Comparison of ENCODE assay signal across 8 cellular contexts in the genomic region with DNA sequence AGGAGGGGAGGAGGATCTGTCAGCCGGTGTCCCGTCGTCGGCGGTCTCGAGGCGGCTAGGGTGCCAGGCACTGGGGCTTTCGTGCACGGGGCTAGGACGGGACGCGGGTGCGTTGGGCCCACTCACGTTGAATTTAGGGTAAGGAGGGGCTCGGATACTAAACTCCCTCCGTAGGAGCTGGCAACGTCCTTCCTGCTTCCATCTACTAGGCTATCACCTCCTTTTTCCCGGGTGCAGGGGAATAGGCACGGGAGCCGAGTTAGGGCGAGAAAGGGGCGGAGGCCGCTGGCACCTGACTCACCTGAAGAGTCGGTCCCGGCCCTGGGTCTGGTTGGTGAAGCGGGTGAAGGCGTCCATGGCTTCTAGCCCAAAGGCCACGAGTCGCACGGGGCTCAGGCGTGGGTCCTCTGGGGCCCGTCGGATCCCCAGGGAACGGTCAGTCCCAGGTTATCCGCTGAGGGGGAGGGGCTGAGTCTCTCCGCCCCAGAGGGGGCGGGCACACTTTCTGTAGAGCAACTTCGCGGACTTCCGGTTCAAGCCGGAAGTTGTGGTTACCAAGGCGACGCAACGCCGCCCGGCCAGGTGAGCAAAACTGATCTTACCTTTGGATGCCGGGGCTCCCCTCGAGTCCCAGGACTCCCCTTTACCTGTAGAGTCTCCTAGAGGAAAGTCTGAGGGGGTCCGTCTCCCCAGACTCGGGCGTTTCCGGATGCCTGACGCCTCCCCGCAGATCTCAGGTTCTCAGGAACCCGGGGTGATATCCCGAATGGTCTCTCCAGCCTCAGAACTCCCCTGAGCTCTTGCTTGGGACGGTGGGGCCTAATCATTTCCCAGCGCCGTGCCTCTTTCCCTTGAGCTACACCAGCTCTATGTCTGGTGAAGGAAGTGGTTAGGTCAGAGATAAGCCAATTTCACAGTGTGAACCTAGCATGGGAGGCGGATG. TPM values are rescaled to one million over a fixed set of nuclear protein-coding genes. Genes with fewer than 3 reads are reported as not detected.
A peak's percentile ranks its signal among the peaks of the same experiment; 100 is the strongest.
DNase-seq lines count a peak whose midpoint lies in the region; ATAC-seq and TF ChIP-seq lines count a peak whose summit lies in the region.

A gene with protein sequence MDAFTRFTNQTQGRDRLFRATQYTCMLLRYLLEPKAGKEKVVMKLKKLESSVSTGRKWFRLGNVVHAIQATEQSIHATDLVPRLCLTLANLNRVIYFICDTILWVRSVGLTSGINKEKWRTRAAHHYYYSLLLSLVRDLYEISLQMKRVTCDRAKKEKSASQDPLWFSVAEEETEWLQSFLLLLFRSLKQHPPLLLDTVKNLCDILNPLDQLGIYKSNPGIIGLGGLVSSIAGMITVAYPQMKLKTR (minus strand): TSS at position 479 of the 943 bp plus-strand sequence. CDS start 122 bp downstream, at position 357.
A gene (plus strand): TSS at position 536 of the 943 bp plus-strand sequence. CDS start 10,936 bp downstream, outside the sequence.

- TF ChIP-seq POLR2A in esophagus squamous epithelium (IDR thresholded peaks at IDR 0.05): peak in 2 of 4 donors; percentile 12 to 44

- H3K9me3 ChIP-seq in esophagus squamous epithelium: no peaks in the 10 kb centered on the region

- H3K27ac Mint-ChIP-seq in activated T-cell treated with anti-CD3 and anti-CD28 coated beads, Interleukin-2, amount 50 U/mL, for 24 hours: peak within 1 kb of the TSS; percentile 81

- no peaks in the 10 kb centered on the region for H3K27me3 ChIP-seq in esophagus squamous epithelium

- peaks cover 10% of the 10 kb centered on the region for H3K36me3 Mint-ChIP-seq in activated T-cell treated with anti-CD3 and anti-CD28 coated beads, Interleukin-2, amount 50 U/mL, for 24 hours (ENCODE audit: low read depth)

- peak within 1 kb of the TSS; percentile 41 to 95 (median 81) for H3K4me3 ChIP-seq in esophagus squamous epithelium

- 5 to 7% methylated on average over 10 to 13 of the region's 60 CpGs for WGBS in esophagus squamous epithelium, 2 donors

- DNase-seq in COR-L47 (lab: John Stamatoyannopoulos, UW) (peak; percentile 76), HT-29 (ENCODE audit: low spot score) (peak; percentile 97), OCI-M1 (lab: John Stamatoyannopoulos, UW) (peak; percentile 86), esophagus squamous epithelium (lab: John Stamatoyannopoulos, UW) (peak; percentile 18), myocyte (ENCODE audit: low read depth) (peak; percentile 77)
- DNase-seq in activated T-cell treated with anti-CD3 and anti-CD28 coated beads, Interleukin-2, amount 50 U/mL, for 24 hours: peak; percentile 88
- peak; percentile 39 to 61 for DNase-seq in stimulated activated CD8-positive, alpha-beta memory T cell treated with anti-CD3 and anti-CD28 coated beads, Interleukin-7, amount 100 ng/mL, for 1 hour (ENCODE audit: low read depth in 2 of 2)

- peak; percentile 93 for ATAC-seq in GM21360 (IDR thresholded peaks at IDR 0.05; ENCODE audit: unreplicated experiment)

- H3K9me3 Mint-ChIP-seq in activated T-cell treated with anti-CD3 and anti-CD28 coated beads, Interleukin-2, amount 50 U/mL, for 24 hours: no peaks in the 10 kb centered on the region

- H3K4me3 Mint-ChIP-seq in activated T-cell treated with anti-CD3 and anti-CD28 coated beads, Interleukin-2, amount 50 U/mL, for 24 hours: peak within 1 kb of the TSS; percentile 88

- H3K36me3 ChIP-seq in esophagus squamous epithelium: peaks cover 0 to 11% (median 0%) of the 10 kb centered on the region in 3 donors

- H3K4me1 ChIP-seq in esophagus squamous epithelium: peaks cover 5 to 30% (median 19%) of the 10 kb centered on the region in 3 donors

- TF ChIP-seq CTCF in esophagus squamous epithelium (IDR thresholded peaks at IDR 0.05): no peak

- no peaks in the 10 kb centered on the region for H3K27me3 Mint-ChIP-seq in activated T-cell treated with anti-CD3 and anti-CD28 coated beads, Interleukin-2, amount 50 U/mL, for 24 hours

- H3K4me1 Mint-ChIP-seq in activated T-cell treated with anti-CD3 and anti-CD28 coated beads, Interleukin-2, amount 50 U/mL, for 24 hours (ENCODE audit: low read depth): peaks cover 18% of the 10 kb centered on the region

- peak within 1 kb of the TSS; percentile 60 to 89 (median 72) for H3K27ac ChIP-seq in esophagus squamous epithelium

- intact Hi-C loops in esophagus squamous epithelium (cut with DNase I): no loop called here

RNA-seq across cellular contexts. Expression of the first gene that starts in this region (rescaled TPM):
- 5.8 and 8.8 TPM in 2 replicates for total RNA-seq in HT-29 (2014; rRNA removed; shearing (Covaris generic))
- total RNA-seq in esophagus squamous epithelium (1 to 10 TPM; 3.1 to 6.7 (median 5.6) TPM), myocyte (7.1 and 7.3 TPM in 2 replicates)
- 6.4 TPM for polyA plus RNA-seq in myocyte (2012)

RNA-seq across cellular contexts. Expression of the second gene that starts in this region (rescaled TPM):
- total RNA-seq in HT-29 (2014; rRNA removed; shearing (Covaris generic)): 0.08 and 0.61 TPM in 2 replicates
- total RNA-seq in esophagus squamous epithelium (not detected), myocyte (not detected in 2 replicates)
- polyA plus RNA-seq in myocyte (2012): 0.04 TPM

Comparison
In these comparisons a context has a peak if more than half of its experiments do, and no peak if none do; other contexts are left out.
1. Peak in every context shown above with its lines: DNase-seq, ATAC-seq, H3K4me3 ChIP-seq and H3K27ac ChIP-seq.
2. DNase-seq: peak in every context shown above with its lines; median percentile 97 in HT-29; 88 in activated T-cell treated with anti-CD3 and anti-CD28 coated beads, Interleukin-2, amount 50 U/mL, for 24 hours; 86 in OCI-M1; 77 in myocyte; 76 in COR-L47; 50 in stimulated activated CD8-positive, alpha-beta memory T cell treated with anti-CD3 and anti-CD28 coated beads, Interleukin-7, amount 100 ng/mL, for 1 hour; 18 in esophagus squamous epithelium.